14 cellular contexts compared by ENCODE assay signal in genomic region chr6:111823012-111823411, GRCh38. TPM values are rescaled to one million over a fixed set of nuclear protein-coding genes. Genes with fewer than 3 reads are reported as not detected.
DNase-seq lines count a peak whose midpoint lies in the region; ATAC-seq, FAIRE-seq and TF ChIP-seq lines count a peak whose summit lies in the region.
"Had no signal": no experiment of that assay in that cellular context is flagged by ENCODE, and none has a peak within 500 bp of the region (broad histone marks: within the 10 kb centered on the region; RNA-seq: fewer than 3 reads in every experiment).

No MANE protein-coding gene starts in this region.

- TF ChIP-seq RAD21 in SK-N-SH (IDR thresholded peaks at IDR 0.05; ENCODE audit: low read length) = no peak

- intact Hi-C loops in esophagus squamous epithelium (cut with DNase I) = no loop called here

- peaks cover 27% of the 10 kb centered on the region; the same call in 1 of the 2 replicates for H3K79me2 ChIP-seq in SK-N-SH (ENCODE audit: insufficient read depth)

- TF ChIP-seq EP300 in SK-N-SH (IDR thresholded peaks at IDR 0.05; ENCODE audit: borderline replicate concordance in 1 of 2, low read depth in 1 of 2, low read length in 1 of 2) = no peak

- DNase-seq in SK-N-SH (no peak), SJCRH30 (no peak), esophagus squamous epithelium (lab: John Stamatoyannopoulos, UW) (no peak), small intestine (no peak), D341Med (ENCODE audit: low spot score) (no peak), mucosa of gallbladder (ENCODE audit: low spot score) (no peak)
- DNase-seq: effector CD8-positive, alpha-beta T cell; KBM-7; midbrain; PC-3; stimulated activated CD4-positive, alpha-beta T cell treated with anti-CD3 and anti-CD28 coated beads, Interleukin-12 subunit alpha, Interleukin-12 subunit beta, amount 100 ng/mL, for 4 hours had no signal

- H2AFZ ChIP-seq in SK-N-SH (ENCODE audit: low read depth) = no peak overlapping the region

- ATAC-seq in SK-N-SH treated with all-trans-retinoic acid at 6 μM for 48 hours = no peak
- ATAC-seq in GM21360 (IDR thresholded peaks at IDR 0.05; ENCODE audit: unreplicated experiment) = no peak
- ATAC-seq: PC-3 had no signal

- H3K36me3 ChIP-seq in SK-N-SH (replicated peaks in 1 of 2; ENCODE audit: control insufficient read depth in 1 of 2, insufficient read depth in 2 of 2, low read length in 1 of 2) (peaks cover 0 to 10% of the 10 kb centered on the region in 2 experiments), SJCRH30 (peaks cover 3% of the 10 kb centered on the region; the same call in 1 of the 2 replicates), esophagus squamous epithelium (no peaks in the 10 kb centered on the region), small intestine (ENCODE audit: control insufficient read depth in 2 of 2, insufficient read depth in 2 of 2, low read length in 2 of 2) (no peaks in the 10 kb centered on the region)

- no peak for TF ChIP-seq CTCF in SK-N-SH (IDR thresholded peaks at IDR 0.05)
- no peak for TF ChIP-seq CTCF in esophagus squamous epithelium (IDR thresholded peaks at IDR 0.05)

- H3K9me2 ChIP-seq in SK-N-SH = no peaks in the 10 kb centered on the region

- H3F3A ChIP-seq in SK-N-SH (replicated peaks; ENCODE audit: insufficient read depth) = peaks cover 12% of the 10 kb centered on the region

- POLR2A ChIA-PET in SK-N-SH (lab: Yijun Ruan, JAX) = no interaction called here

- no peaks in the 10 kb centered on the region for H4K20me1 ChIP-seq in SK-N-SH (ENCODE audit: insufficient read depth)

- 88% methylated on average over 6 of the region's 6 CpGs for WGBS in SK-N-SH (ENCODE audit: low lambda C conversion rate)
- WGBS in esophagus squamous epithelium, 2 donors = 84 to 86% methylated on average over 6 of the region's 6 CpGs
- 78 to 82% (median 80%) methylated on average over 6 of the region's 6 CpGs for WGBS in small intestine, 3 donors

- no peaks in the 10 kb centered on the region for H3K27me3 ChIP-seq in SK-N-SH (ENCODE audit: insufficient read depth)
- H3K27me3 ChIP-seq in SJCRH30 = no peaks in the 10 kb centered on the region
- no peaks in the 10 kb centered on the region for H3K27me3 ChIP-seq in esophagus squamous epithelium
- H3K27me3 ChIP-seq in small intestine (ENCODE audit: control insufficient read depth in 2 of 2, insufficient read depth in 2 of 2, low read length in 2 of 2) = no peaks in the 10 kb centered on the region

- H3K4me1 ChIP-seq in SK-N-SH (ENCODE audit: control insufficient read depth in 1 of 2, insufficient read depth in 2 of 2, low read depth in 1 of 2, low read length in 1 of 2) (peaks cover 6 to 24% of the 10 kb centered on the region in 2 experiments), SJCRH30 (peaks cover 13% of the 10 kb centered on the region; the same call in 1 of the 2 replicates), esophagus squamous epithelium (peaks cover 0 to 48% (median 26%) of the 10 kb centered on the region in 3 donors), small intestine (ENCODE audit: control insufficient read depth in 2 of 2, insufficient read depth in 1 of 2, low read depth in 1 of 2, low read length in 1 of 2) (no peaks in the 10 kb centered on the region)

- CTCF ChIA-PET in SK-N-SH (lab: Yijun Ruan, JAX) = interaction anchor here (2.4 kb wide), 1 partner anchor 113 kb away, joined by 8 read pairs; no protein-coding TSS in a partner anchor

- peak overlapping the region; percentile 59; the same call in 1 of the 2 replicates for H3K9ac ChIP-seq in SK-N-SH

- TF ChIP-seq POLR2A in esophagus squamous epithelium (IDR thresholded peaks at IDR 0.05) = no peak

- H3K9me3 ChIP-seq in SK-N-SH = peaks cover 8% of the 10 kb centered on the region; the same call in 1 of the 2 replicates
- H3K9me3 ChIP-seq in SJCRH30 (replicated peaks) = no peaks in the 10 kb centered on the region
- H3K9me3 ChIP-seq in esophagus squamous epithelium = no peaks in the 10 kb centered on the region
- no peaks in the 10 kb centered on the region for H3K9me3 ChIP-seq in small intestine (ENCODE audit: control insufficient read depth, low read depth)

- peak overlapping the region in 1 of 2 experiments; percentile 89; a peak in 3 of 4 replicates for H3K27ac ChIP-seq in SK-N-SH (ENCODE audit: low read depth in 2 of 2, low read length in 1 of 2)
- H3K27ac ChIP-seq in SJCRH30 = peak overlapping the region; percentile 20; the same call in 1 of the 2 replicates
- H3K27ac ChIP-seq in esophagus squamous epithelium = peak overlapping the region in 3 of 4 donors; percentile 67 to 77 (median 72)
- peak overlapping the region; percentile 2 to 24 for H3K27ac ChIP-seq in small intestine (ENCODE audit: low read depth in 1 of 2, low read length in 1 of 2)
- H3K27ac ChIP-seq: 22Rv1 had no signal

- H3K4me2 ChIP-seq in SK-N-SH = peak overlapping the region; percentile 77

- H3K4me3 ChIP-seq in SK-N-SH (ENCODE audit: low read depth in 2 of 2, low read length in 1 of 2) (no peak overlapping the region), SJCRH30 (no peak overlapping the region), esophagus squamous epithelium (no peak overlapping the region), small intestine (ENCODE audit: low read depth in 1 of 2, low read length in 2 of 2) (no peak overlapping the region)

- no peak for FAIRE-seq in small intestine (lab: Jason Lieb, UNC)

TF ChIP-seq in SK-N-SH, 30 proteins besides CTCF, POLR2A, EP300 and RAD21:
- no peak for TF ChIP-seq SMC3 (IDR thresholded peaks at IDR 0.05; ENCODE audit: low read depth, low read length)
- no peak for TF ChIP-seq USF2 (IDR thresholded peaks at IDR 0.05; ENCODE audit: borderline replicate concordance, low read depth, low read length)
- TF ChIP-seq TAF1 (IDR thresholded peaks at IDR 0.05; ENCODE audit: borderline replicate concordance, low read depth, low read length) = no peak
- TF ChIP-seq GATA2 (CRISPR knock-in tag; IDR thresholded peaks at IDR 0.05) = no peak

TF ChIP-seq in SK-N-SH treated with all-trans-retinoic acid at 6 μM for 48 hours, 23 proteins besides CTCF, POLR2A, EP300 and RAD21:
- TF ChIP-seq OSR1 (CRISPR knock-in tag; IDR thresholded peaks at IDR 0.05) (no peak), CSRNP3 (CRISPR knock-in tag; IDR thresholded peaks at IDR 0.05) (no peak), GLIS3 (CRISPR knock-in tag; IDR thresholded peaks at IDR 0.05) (no peak), ARNTL (CRISPR knock-in tag; IDR thresholded peaks at IDR 0.05; ENCODE audit: borderline replicate concordance, low read depth) (no peak), SNAI2 (CRISPR knock-in tag; IDR thresholded peaks at IDR 0.05) (no peak), ZNF565 (CRISPR knock-in tag; conservative IDR thresholded peaks at IDR 0.05; ENCODE audit: low read depth) (no peak), PATZ1 (CRISPR knock-in tag; IDR thresholded peaks at IDR 0.05; ENCODE audit: borderline replicate concordance) (no peak), ZNF8 (CRISPR knock-in tag; IDR thresholded peaks at IDR 0.05) (no peak), ZFP3 (CRISPR knock-in tag; IDR thresholded peaks at IDR 0.05) (no peak)

RNA-seq across cellular contexts. Expression of gene FYN, which starts 50.2 kb away (rescaled TPM):
- 26.0 and 31.0 TPM in 2 replicates for polyA plus RNA-seq in SK-N-SH (2012; rRNA removed)
- polyA plus RNA-seq in SK-N-SH (2012; cell fraction: cytosol; rRNA removed) = 25.4 and 25.9 TPM in 2 replicates
- polyA plus RNA-seq in SK-N-SH (2012; cell fraction: nucleus; rRNA removed) = 45.6 and 61.2 TPM in 2 replicates
- total RNA-seq in SJCRH30 (2014; rRNA removed; shearing (Covaris generic)) = 57.1 and 67.1 TPM in 2 replicates
- total RNA-seq in esophagus squamous epithelium = 10 to 100 TPM; 11.8 to 54.6 (median 21.4) TPM
- 10 to 100 TPM; 17.9 to 33.8 (median 27.1) TPM for polyA plus RNA-seq in small intestine
- 75.0 TPM for total RNA-seq in mucosa of gallbladder
